In genomic region chr7:155746188-155746587, GRCh38 we compare ENCODE assay signal across 13 cellular contexts.
DNase-seq lines count a peak whose midpoint lies in the region; ATAC-seq and TF ChIP-seq lines count a peak whose summit lies in the region.
"Had no signal": no experiment of that assay in that cellular context is flagged by ENCODE, and none has a peak within 500 bp of the region (broad histone marks: within the 10 kb centered on the region; RNA-seq: fewer than 3 reads in every experiment).

No MANE protein-coding gene starts in this region.

- ATAC-seq in GM19035 (IDR thresholded peaks at IDR 0.05; ENCODE audit: unreplicated experiment) (peak; percentile 74), HG02642 (IDR thresholded peaks at IDR 0.05; ENCODE audit: poor library complexity, unreplicated experiment) (peak; percentile 81), HG03558 (IDR thresholded peaks at IDR 0.05; ENCODE audit: extremely low read depth, unreplicated experiment) (peak; percentile 39)

- no peak for TF ChIP-seq POLR2A in stomach (IDR thresholded peaks at IDR 0.05)

- 68 to 85% (median 72%) methylated on average over 2 of the region's 2 CpGs for WGBS in stomach, 5 donors

- TF ChIP-seq CTCF in GM12865 (IDR thresholded peaks at IDR 0.05; ENCODE audit: insufficient read depth, low read depth, low read length, missing control alignments) (no peak), stomach (IDR thresholded peaks at IDR 0.05) (no peak), colonic mucosa (IDR thresholded peaks at IDR 0.05) (no peak)

- H3K4me3 ChIP-seq in GM12865 (ENCODE audit: low read depth, low read length) = peak overlapping the region; percentile 16; the same call in 1 of the 2 replicates
- H3K4me3 ChIP-seq in stomach = no peak overlapping the region
- H3K4me3 ChIP-seq in colonic mucosa = no peak overlapping the region
- H3K4me3 ChIP-seq: BLaER1 treated with 17β-estradiol and CSF1 and Interleukin-3, amounts not matched to agents 10 nM and 100 nM had no signal

- H3K9me3 ChIP-seq in stomach (no peaks in the 10 kb centered on the region), colonic mucosa (no peaks in the 10 kb centered on the region)
- H3K9me3 ChIP-seq: BLaER1 treated with 17β-estradiol and CSF1 and Interleukin-3, amounts not matched to agents 10 nM and 100 nM had no signal

- peaks cover 6 to 49% (median 19%) of the 10 kb centered on the region in 4 donors for H3K4me1 ChIP-seq in stomach
- no peaks in the 10 kb centered on the region for H3K4me1 ChIP-seq in colonic mucosa

- peak; percentile 68 for DNase-seq in GM12865 (ENCODE audit: low read depth)
- no peak for DNase-seq in stimulated activated CD4-positive, alpha-beta T cell treated with anti-CD3 and anti-CD28 coated beads, Interleukin-1b, Interleukin-23, amount 100 ng/mL, for 48 hours
- no peak for DNase-seq in stomach
- no peak for DNase-seq in NCI-H446 treated with DMSO at 0.1 percent for 48 hours (lab: John Stamatoyannopoulos, UW)
- DNase-seq in colonic mucosa = no peak
- DNase-seq: foreskin fibroblast, H7, NCI-H2081, WERI-Rb-1 had no signal

- H3K27me3 ChIP-seq in stomach (no peaks in the 10 kb centered on the region), colonic mucosa (no peaks in the 10 kb centered on the region)
- H3K27me3 ChIP-seq: BLaER1 treated with 17β-estradiol and CSF1 and Interleukin-3, amounts not matched to agents 10 nM and 100 nM had no signal

- intact Hi-C loops in stomach (cut with DNase I; ENCODE audit: low total_unique reads) (no loop called here), colonic mucosa (cut with DNase I) (no loop called here)

- H3K9ac ChIP-seq in colonic mucosa (ENCODE audit: low read depth in 2 of 2, low read length in 2 of 2) = no peak overlapping the region
- H3K9ac ChIP-seq: BLaER1 treated with 17β-estradiol and CSF1 and Interleukin-3, amounts not matched to agents 10 nM and 100 nM had no signal

- H3K36me3 ChIP-seq in stomach (peaks cover 45 to 66% (median 57%) of the 10 kb centered on the region in 4 donors), colonic mucosa (peaks cover 16% of the 10 kb centered on the region)

- no peak for TF ChIP-seq EP300 in stomach (IDR thresholded peaks at IDR 0.05)

- H3K27ac ChIP-seq in stomach (no peak overlapping the region), colonic mucosa (no peak overlapping the region)
- H3K27ac ChIP-seq: BLaER1 treated with 17β-estradiol and CSF1 and Interleukin-3, amounts not matched to agents 10 nM and 100 nM; WERI-Rb-1 had no signal
